ENCODE assay signal across 19 cellular contexts in genomic region chr11:63997104-63997700, GRCh38. TPM values are rescaled to one million over a fixed set of nuclear protein-coding genes. Genes with fewer than 3 reads are reported as not detected.
DNase-seq lines count a peak whose midpoint lies in the region; ATAC-seq, FAIRE-seq and TF ChIP-seq lines count a peak whose summit lies in the region.
"Had no signal": no experiment of that assay in that cellular context is flagged by ENCODE, and none has a peak within 500 bp of the region (broad histone marks: within the 10 kb centered on the region; RNA-seq: fewer than 3 reads in every experiment).

No MANE protein-coding gene starts in this region.

- no peak overlapping the region for H3K9ac ChIP-seq in kidney (ENCODE audit: low read length in 2 of 2)

- CTCF ChIA-PET in A673 (lab: Charles Lee) = no interaction called here
- CTCF ChIA-PET in HEK293 (lab: Yijun Ruan, JAX) = no interaction called here

- intact Hi-C loops in A673 (cut with micrococcal nuclease; ENCODE audit: unreplicated experiment) = no loop called here
- intact Hi-C loops in kidney (cut with DNase I) = no loop called here

- H3K4me3 Mint-ChIP-seq in T-helper 17 cell = peak overlapping the region; percentile 52

- no peaks in the 10 kb centered on the region for H3K9me3 ChIP-seq in A673 (ENCODE audit: low read depth, low read length, poor library complexity, severe bottlenecking)
- no peaks in the 10 kb centered on the region for H3K9me3 ChIP-seq in HEK293 (ENCODE audit: control insufficient read depth, insufficient read depth, low read depth, low read length)
- no peaks in the 10 kb centered on the region for H3K9me3 ChIP-seq in T-helper 17 cell (ENCODE audit: control insufficient read depth, low read length, poor library complexity, severe bottlenecking)
- H3K9me3 ChIP-seq in kidney (ENCODE audit: control insufficient read depth in 1 of 2, low read length in 2 of 2) = no peaks in the 10 kb centered on the region
- H3K9me3 ChIP-seq: A549, MG63 had no signal

- H3K4me1 Mint-ChIP-seq in T-helper 17 cell = peaks cover 17% of the 10 kb centered on the region

- H3K36me3 ChIP-seq in A673 (ENCODE audit: insufficient read depth, low read length, poor library complexity, severe bottlenecking) (peaks cover 31% of the 10 kb centered on the region), HEK293 (ENCODE audit: control insufficient read depth in 2 of 2, insufficient read depth in 1 of 2, low read length in 2 of 2) (peaks cover 4 to 72% of the 10 kb centered on the region in 2 experiments; a peak in 2 of 3 replicates), kidney (ENCODE audit: control insufficient read depth in 1 of 2, insufficient read depth in 2 of 2, low read length in 2 of 2) (peaks cover 7 to 8% of the 10 kb centered on the region in 2 donors)

- BruUV-seq in A673 (replicated peaks; lab: Mats Ljungman, UMichigan) = TSS peak; percentile 73

- H3K27ac ChIP-seq in A673 (ENCODE audit: low read depth, low read length, poor library complexity, severe bottlenecking) (no peak overlapping the region), HEK293 (ENCODE audit: extremely low read depth, low read depth, low read length) (no peak overlapping the region), kidney (ENCODE audit: low read depth in 2 of 2, low read length in 2 of 2) (no peak overlapping the region), coronary artery (no peak overlapping the region)
- H3K27ac ChIP-seq: A549 had no signal

- TF ChIP-seq CTCF in A673 (conservative IDR thresholded peaks at IDR 0.05; ENCODE audit: low read depth, low read length) (no peak), HEK293 (tag by site-specific recombination; IDR thresholded peaks at IDR 0.05) (no peak), kidney (IDR thresholded peaks at IDR 0.05; ENCODE audit: borderline replicate concordance, extremely low read depth, insufficient read depth) (no peak), coronary artery (IDR thresholded peaks at IDR 0.05) (no peak), GM13976 (IDR thresholded peaks at IDR 0.05; ENCODE audit: borderline replicate concordance, control extremely low read depth, extremely low read depth, insufficient read depth, missing control alignments) (no peak)

- no peak for FAIRE-seq in kidney (lab: Jason Lieb, UNC)
- FAIRE-seq: A549 had no signal

- H3K36me3 Mint-ChIP-seq in T-helper 17 cell (ENCODE audit: low read depth) = peaks cover 8% of the 10 kb centered on the region

- H3K4me3 ChIP-seq in A673 (ENCODE audit: low read depth, low read length, poor library complexity, severe bottlenecking) = no peak overlapping the region
- no peak overlapping the region for H3K4me3 ChIP-seq in HEK293 (ENCODE audit: low read depth, low read length)
- no peak overlapping the region for H3K4me3 ChIP-seq in kidney (ENCODE audit: low read length in 2 of 2)
- H3K4me3 ChIP-seq in coronary artery = no peak overlapping the region
- H3K4me3 ChIP-seq: A549, MG63 had no signal

- no peak for DNase-seq in A673 (ENCODE audit: low spot score)
- DNase-seq in T-helper 17 cell = no peak
- peak; percentile 69 for DNase-seq in kidney
- DNase-seq in activated CD4-positive, alpha-beta T cell treated with anti-CD3 and anti-CD28 coated beads for 4 hours = no peak
- DNase-seq in coronary artery (ENCODE audit: low spot score) = no peak
- DNase-seq in GM13976 (ENCODE audit: low spot score) = no peak
- DNase-seq: C1 segment of cervical spinal cord, DMS79, Karpas-422, MG63, NCI-H1048, NCI-H1436, NCI-H2029, NCI-H345, NCI-H526, RPMI8226 had no signal

- H3K27ac Mint-ChIP-seq in T-helper 17 cell = no peak overlapping the region

- ATAC-seq in T-helper 17 cell (no peak), GM21528 (IDR thresholded peaks at IDR 0.05; ENCODE audit: low FRiP score, unreplicated experiment) (no peak)
- ATAC-seq: A549 had no signal

- peaks cover 38% of the 10 kb centered on the region for H3K4me1 ChIP-seq in A673 (ENCODE audit: insufficient read depth, low read length, poor library complexity, severe bottlenecking)
- H3K4me1 ChIP-seq in HEK293 (ENCODE audit: control insufficient read depth, insufficient read depth, low read length) = no peaks in the 10 kb centered on the region
- peaks cover 0 to 14% of the 10 kb centered on the region in 2 donors for H3K4me1 ChIP-seq in kidney (ENCODE audit: control insufficient read depth in 1 of 2, insufficient read depth in 1 of 2, low read depth in 1 of 2, low read length in 2 of 2)
- H3K4me1 ChIP-seq: A549 had no signal

- in situ Hi-C loops in GM13976 (cut with MboI; ENCODE audit: low sequenced_read_pairs, unreplicated experiment) = loop anchor here (10.0 to 25.0 kb wide), 2 partner anchors 148 to 290 kb away; partner anchors contain the start of genes BAD, GPR137 and KCNK4

- POLR2A ChIA-PET in A673 (lab: Charles Lee; ENCODE audit: low non-redundant PET) = no interaction called here
- POLR2A ChIA-PET in HEK293 (lab: Yijun Ruan, JAX) = no interaction called here

- no peaks in the 10 kb centered on the region for H3K27me3 Mint-ChIP-seq in T-helper 17 cell

- H3K27me3 ChIP-seq in A673 (replicated peaks; ENCODE audit: insufficient read depth, low read depth, low read length, poor library complexity) = no peaks in the 10 kb centered on the region
- H3K27me3 ChIP-seq: MG63 had no signal

TF ChIP-seq in HEK293, 187 proteins besides CTCF, POLR2A, EP300 and RAD21:
- TF ChIP-seq ZEB2 (tag by site-specific recombination; IDR thresholded peaks at IDR 0.05) (0 out of 2 replicates have a peak, but pooled peaks have one; percentile 7), ZNF626 (tag by site-specific recombination; IDR thresholded peaks at IDR 0.05) (no peak)

RNA-seq across cellular contexts. Expression of gene OTUB1, which starts 11.0 kb away (rescaled TPM):
- 136 and 140 TPM in 2 replicates for total RNA-seq in A673 (2021)
- total RNA-seq in T-helper 17 cell = 10 to 100 TPM; 62.2 to 65.1 TPM
- 69.0 TPM for total RNA-seq in kidney
- 118 TPM for polyA plus RNA-seq in kidney (ENCODE audit: insufficient read depth, low read depth, low replicate concordance)

RNA-seq across cellular contexts. Expression of gene COX8A, which starts 22.8 kb away (rescaled TPM):
- total RNA-seq in A673 (2021) (615 and 652 TPM in 2 replicates), T-helper 17 cell (100 to 1,000 TPM; 108 to 129 TPM), kidney (320 TPM)
- polyA plus RNA-seq in kidney (ENCODE audit: insufficient read depth, low read depth, low replicate concordance) = 2,092 TPM

RNA-seq across cellular contexts. Expression of gene FLRT1, which starts 38.5 kb away (rescaled TPM):
- total RNA-seq in A673 (2021) (0.45 and 1.9 TPM in 2 replicates), T-helper 17 cell (not detected), kidney (0.66 TPM)
- 1.5 TPM for polyA plus RNA-seq in kidney (ENCODE audit: insufficient read depth, low read depth, low replicate concordance)

RNA-seq across cellular contexts. Expression of gene NAA40, which starts 58.4 kb away (rescaled TPM):
- total RNA-seq in A673 (2021) (44.8 and 51.2 TPM in 2 replicates), T-helper 17 cell (10 to 100 TPM; 16.6 to 19.3 TPM), kidney (27.2 TPM)
- polyA plus RNA-seq in kidney (ENCODE audit: insufficient read depth, low read depth, low replicate concordance) = 11.8 TPM
